ENCODE assay signal across 20 cellular contexts in the genomic region with DNA sequence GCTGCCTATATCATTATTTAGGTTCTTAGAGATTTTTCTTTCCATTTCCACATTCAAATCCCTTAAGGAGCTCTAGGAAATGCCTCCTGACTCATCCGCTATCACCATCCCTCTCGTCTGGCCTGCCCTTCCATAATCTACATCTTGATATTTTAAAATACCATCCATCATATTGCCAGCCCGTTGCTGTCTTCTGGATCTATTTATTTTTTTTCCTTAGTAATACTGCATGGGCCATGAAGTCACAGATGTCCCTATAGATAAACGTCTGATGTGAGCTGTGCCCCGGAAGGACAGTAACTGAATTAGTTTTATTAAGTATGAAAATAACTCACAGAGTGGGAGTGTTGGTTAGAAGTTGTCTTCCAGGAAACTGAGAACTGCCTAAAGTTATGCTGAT.
DNase-seq lines count a peak whose midpoint lies in the region; ATAC-seq, FAIRE-seq and TF ChIP-seq lines count a peak whose summit lies in the region.
"Had no signal": no experiment of that assay in that cellular context is flagged by ENCODE, and none has a peak within 500 bp of the region (broad histone marks: within the 10 kb centered on the region; RNA-seq: fewer than 3 reads in every experiment).

No MANE protein-coding gene starts in this region.

- no peak for TF ChIP-seq RAD21 in K562 (CRISPR knock-in tag; conservative IDR thresholded peaks at IDR 0.05 in 1 of 2, IDR thresholded peaks at IDR 0.05 in 1 of 2)

- no peaks in the 10 kb centered on the region for H3K9me1 ChIP-seq in K562 (ENCODE audit: control insufficient read depth, insufficient read depth, low read length)

- no peak for TF ChIP-seq CTCF in K562 (IDR thresholded peaks at IDR 0.05 in 2 of 3, conservative IDR thresholded peaks at IDR 0.05 in 1 of 3; ENCODE audit: insufficient read depth in 2 of 3, low read depth in 1 of 3, low read length in 3 of 3)
- no peak for TF ChIP-seq CTCF in type B pancreatic cell (conservative IDR thresholded peaks at IDR 0.05)

- FAIRE-seq in K562 (lab: Jason Lieb, UNC) = no peak
- FAIRE-seq: A549, RCC 7860 had no signal

- H3K27ac ChIP-seq in BLaER1 (peak overlapping the region; percentile 55; the same call in 1 of the 2 replicates), K562 (ENCODE audit: extremely low read depth, low read depth, low read length) (no peak overlapping the region), mesodermal cell (ENCODE audit: low read depth, low read length, severe bottlenecking) (peak overlapping the region; percentile 54)
- H3K27ac ChIP-seq: A549 had no signal

- peak in 1 of 4 experiments; percentile 19 for DNase-seq in K562 (ENCODE audit: extremely low read depth in 1 of 4, low spot score in 3 of 4)
- DNase-seq in type B pancreatic cell (ENCODE audit: extremely low spot score, unreplicated experiment) = no peak
- DNase-seq in RKO (ENCODE audit: low spot score) = no peak
- DNase-seq: Calu3, DMS79 treated with DMSO at 0.1 percent for 48 hours, GF-D8, HFFc6, MG63, NCI-H1092 treated with DMSO at 0.1 percent for 48 hours, NCI-H1694 treated with DMSO at 0.1 percent for 48 hours, NCI-H2171 treated with DMSO at 0.1 percent for 48 hours, NCI-H510A treated with DMSO at 0.1 percent for 48 hours, SHP77 treated with DMSO at 0.1 percent for 48 hours had no signal

- no peaks in the 10 kb centered on the region for H3K27me3 Mint-ChIP-seq in type B pancreatic cell
- H3K27me3 Mint-ChIP-seq: CD4-positive, CD25-positive, alpha-beta regulatory T cell had no signal

- H3K36me3 Mint-ChIP-seq in type B pancreatic cell = peaks cover 6% of the 10 kb centered on the region
- H3K36me3 Mint-ChIP-seq: CD4-positive, CD25-positive, alpha-beta regulatory T cell had no signal

- CTCF ChIA-PET in K562 (lab: Yijun Ruan, JAX; ENCODE audit: low intra/inter-chr PET ratio) = no interaction called here

- peaks cover 29% of the 10 kb centered on the region for H3K9me3 ChIP-seq in BLaER1
- H3K9me3 ChIP-seq in K562 (replicated peaks; ENCODE audit: control insufficient read depth, insufficient read depth, low read depth, low read length) = no peaks in the 10 kb centered on the region
- peaks cover 3% of the 10 kb centered on the region for H3K9me3 ChIP-seq in mesodermal cell (ENCODE audit: control insufficient read depth, low read length)
- H3K9me3 ChIP-seq: MG63 had no signal

- H3K9me3 Mint-ChIP-seq in type B pancreatic cell = peaks cover 12% of the 10 kb centered on the region

- no peaks in the 10 kb centered on the region for H3K36me3 ChIP-seq in BLaER1
- H3K36me3 ChIP-seq in K562 (ENCODE audit: control insufficient read depth, insufficient read depth, low read length) = no peaks in the 10 kb centered on the region
- H3K36me3 ChIP-seq in mesodermal cell (ENCODE audit: control insufficient read depth, insufficient read depth, low read length) = no peaks in the 10 kb centered on the region
- H3K36me3 ChIP-seq: MG63 had no signal

- WGBS in K562 (ENCODE audit: insufficient coverage, low coverage, missing lambda C conversion rate) = 0% methylated on average over 5 of the region's 5 CpGs
- WGBS in mesodermal cell (ENCODE audit: insufficient coverage in 2 of 2), 2 experiments = 72 to 80% methylated on average over 1 to 3 of the region's 5 CpGs

- in situ Hi-C loops in K562 (cut with MboI) = no loop called here

- ATAC-seq in K562 = no peak
- no peak for ATAC-seq in HG03354 (IDR thresholded peaks at IDR 0.05; ENCODE audit: poor library complexity, severe bottlenecking, unreplicated experiment)
- ATAC-seq: A549 had no signal

- H3K4me1 Mint-ChIP-seq in type B pancreatic cell (ENCODE audit: unreplicated experiment) = peaks cover 7% of the 10 kb centered on the region

- H3K4me2 ChIP-seq in BLaER1 = peak overlapping the region; percentile 12
- no peak overlapping the region for H3K4me2 ChIP-seq in K562 (ENCODE audit: insufficient read depth, low read length)
- H3K4me2 ChIP-seq: A549 had no signal

- no peaks in the 10 kb centered on the region for H4K20me1 ChIP-seq in BLaER1
- H4K20me1 ChIP-seq in K562 (replicated peaks; ENCODE audit: control insufficient read depth, insufficient read depth, low read length) = no peaks in the 10 kb centered on the region

- H3K27me3 ChIP-seq in BLaER1 (no peaks in the 10 kb centered on the region), K562 (ENCODE audit: control insufficient read depth in 2 of 2, insufficient read depth in 2 of 2, low read length in 2 of 2) (no peaks in the 10 kb centered on the region; a peak in 1 of 5 replicates)
- H3K27me3 ChIP-seq: MG63 had no signal

- H3K79me2 ChIP-seq in K562 (ENCODE audit: control insufficient read depth, insufficient read depth, low read length) = no peaks in the 10 kb centered on the region

- no peak overlapping the region for H3K9ac ChIP-seq in BLaER1
- no peak overlapping the region for H3K9ac ChIP-seq in K562 (ENCODE audit: insufficient read depth in 1 of 2, low read depth in 2 of 2, low read length in 2 of 2)

- H3K4me3 Mint-ChIP-seq in type B pancreatic cell = no peak overlapping the region
- H3K4me3 Mint-ChIP-seq: HFFc6 had no signal

- H3K27ac Mint-ChIP-seq in type B pancreatic cell = no peak overlapping the region
- H3K27ac Mint-ChIP-seq: HFFc6 had no signal

- TF ChIP-seq POLR2A in K562 (conservative IDR thresholded peaks at IDR 0.05) = no peak

- intact Hi-C loops in K562 (cut with micrococcal nuclease) = no loop called here

- BruUV-seq in K562 (replicated peaks; lab: Mats Ljungman, UMichigan) = no TSS peak

- H3K4me3 ChIP-seq in BLaER1 (no peak overlapping the region), K562 (no peak overlapping the region), mesodermal cell (ENCODE audit: extremely low read depth, insufficient read depth, low read length, poor library complexity, severe bottlenecking) (no peak overlapping the region)
- H3K4me3 ChIP-seq: A549, MG63 had no signal

- H3K4me1 ChIP-seq in BLaER1 (peaks cover 37% of the 10 kb centered on the region), K562 (replicated peaks in 1 of 2; ENCODE audit: control insufficient read depth in 2 of 2, insufficient read depth in 2 of 2, low read length in 2 of 2) (peaks cover 0 to 19% of the 10 kb centered on the region in 2 experiments; a peak in 4 of 5 replicates), mesodermal cell (ENCODE audit: control insufficient read depth, insufficient read depth, low read length, poor library complexity, severe bottlenecking) (peaks cover 14% of the 10 kb centered on the region)
- H3K4me1 ChIP-seq: A549 had no signal

- H2AFZ ChIP-seq in K562 (ENCODE audit: low read depth, low read length) = no peak overlapping the region

- TF ChIP-seq EP300 in K562 (IDR thresholded peaks at IDR 0.05; ENCODE audit: low read length) = peak; percentile 33; the same call in 1 of the 2 replicates

- POLR2A ChIA-PET in K562 (lab: Yijun Ruan, JAX) = interaction anchor here (0.7 to 1.8 kb wide), 3 partner anchors 9 to 1247 kb away, joined by 3 to 5 read pairs (median 3); no protein-coding TSS in a partner anchor

TF ChIP-seq in PFSK-1, 5 proteins besides CTCF, POLR2A, EP300 and RAD21 (continues in another document):
- TF ChIP-seq POLR2AphosphoS5 (IDR thresholded peaks at IDR 0.05; ENCODE audit: low read depth, low read length) (peak; percentile 24; the same call in 1 of the 2 replicates), FOXP2 (optimal IDR thresholded peaks at IDR 0.05; ENCODE audit: borderline replicate concordance, extremely low read depth, extremely low read length, insufficient read depth) (no peak), TAF1 (IDR thresholded peaks at IDR 0.05; ENCODE audit: borderline replicate concordance, insufficient read depth, low read length) (no peak), SIN3A (IDR thresholded peaks at IDR 0.05; ENCODE audit: borderline replicate concordance, insufficient read depth, low read length) (peak; percentile 82; the same call in 1 of the 2 replicates)

TF ChIP-seq in K562, 482 proteins besides CTCF, POLR2A, EP300 and RAD21 (continues in another document):
- TF ChIP-seq MEIS2 (IDR thresholded peaks at IDR 0.05; ENCODE audit: partially characterized antibody) (peak; percentile 96), ZNF785 (CRISPR knock-in tag; IDR thresholded peaks at IDR 0.05) (no peak), XRCC4 (IDR thresholded peaks at IDR 0.05; ENCODE audit: extremely low read depth, insufficient read depth, insufficient read length) (no peak), RBFOX2 (IDR thresholded peaks at IDR 0.05; ENCODE audit: low read depth, low read length) (no peak), ETV6 (IDR thresholded peaks at IDR 0.05; ENCODE audit: borderline replicate concordance in 1 of 2, low read depth in 2 of 2, low read length in 1 of 2) (no peak), ETV6 (CRISPR knock-in tag; IDR thresholded peaks at IDR 0.05; ENCODE audit: borderline replicate concordance) (no peak), MXI1 (IDR thresholded peaks at IDR 0.05; ENCODE audit: low read depth, low read length) (no peak), JUN (IDR thresholded peaks at IDR 0.05; ENCODE audit: borderline replicate concordance, low read depth, low read length) (no peak), JUN (CRISPR knock-in tag; IDR thresholded peaks at IDR 0.05; ENCODE audit: borderline replicate concordance) (no peak)
- TF ChIP-seq, protein P1, sequence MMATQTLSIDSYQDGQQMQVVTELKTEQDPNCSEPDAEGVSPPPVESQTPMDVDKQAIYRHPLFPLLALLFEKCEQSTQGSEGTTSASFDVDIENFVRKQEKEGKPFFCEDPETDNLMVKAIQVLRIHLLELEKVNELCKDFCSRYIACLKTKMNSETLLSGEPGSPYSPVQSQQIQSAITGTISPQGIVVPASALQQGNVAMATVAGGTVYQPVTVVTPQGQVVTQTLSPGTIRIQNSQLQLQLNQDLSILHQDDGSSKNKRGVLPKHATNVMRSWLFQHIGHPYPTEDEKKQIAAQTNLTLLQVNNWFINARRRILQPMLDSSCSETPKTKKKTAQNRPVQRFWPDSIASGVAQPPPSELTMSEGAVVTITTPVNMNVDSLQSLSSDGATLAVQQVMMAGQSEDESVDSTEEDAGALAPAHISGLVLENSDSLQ (IDR thresholded peaks at IDR 0.05) = peak; percentile 75
- TF ChIP-seq, protein P2, sequence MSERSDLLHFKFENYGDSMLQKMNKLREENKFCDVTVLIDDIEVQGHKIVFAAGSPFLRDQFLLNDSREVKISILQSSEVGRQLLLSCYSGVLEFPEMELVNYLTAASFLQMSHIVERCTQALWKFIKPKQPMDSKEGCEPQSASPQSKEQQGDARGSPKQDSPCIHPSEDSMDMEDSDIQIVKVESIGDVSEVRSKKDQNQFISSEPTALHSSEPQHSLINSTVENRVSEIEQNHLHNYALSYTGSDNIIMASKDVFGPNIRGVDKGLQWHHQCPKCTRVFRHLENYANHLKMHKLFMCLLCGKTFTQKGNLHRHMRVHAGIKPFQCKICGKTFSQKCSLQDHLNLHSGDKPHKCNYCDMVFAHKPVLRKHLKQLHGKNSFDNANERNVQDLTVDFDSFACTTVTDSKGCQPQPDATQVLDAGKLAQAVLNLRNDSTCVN (CRISPR knock-in tag; IDR thresholded peaks at IDR 0.05) = no peak
